ENCODE assay signal across 19 cellular contexts in genomic region chr3:132637590-132637989, GRCh38. TPM values are rescaled to one million over a fixed set of nuclear protein-coding genes. Genes with fewer than 3 reads are reported as not detected.
DNase-seq lines count a peak whose midpoint lies in the region; ATAC-seq and TF ChIP-seq lines count a peak whose summit lies in the region.
"Had no signal": no experiment of that assay in that cellular context is flagged by ENCODE, and none has a peak within 500 bp of the region (broad histone marks: within the 10 kb centered on the region; RNA-seq: fewer than 3 reads in every experiment).

No MANE protein-coding gene starts in this region.

- POLR2A ChIA-PET in OCI-LY7 (lab: Charles Lee): no interaction called here

- H3K36me3 ChIP-seq in skeletal muscle satellite cell (ENCODE audit: insufficient read depth, low read length) (peaks cover 2% of the 10 kb centered on the region), OCI-LY7 (ENCODE audit: insufficient read depth, low read length) (peaks cover 22% of the 10 kb centered on the region; the same call in 1 of the 2 replicates)

- no peak overlapping the region for H2AFZ ChIP-seq in OCI-LY7 (ENCODE audit: low read length)

- no peaks in the 10 kb centered on the region for H3K27me3 ChIP-seq in skeletal muscle satellite cell (ENCODE audit: control insufficient read depth, insufficient read depth, low read length)
- H3K27me3 ChIP-seq: cardiac muscle cell, upper lobe of right lung had no signal

- no peaks in the 10 kb centered on the region for H3K9me2 ChIP-seq in OCI-LY7 (ENCODE audit: insufficient read depth, low read length)

- no peak for ATAC-seq in GM21619 (IDR thresholded peaks at IDR 0.05; ENCODE audit: unreplicated experiment)
- ATAC-seq: naive thymus-derived CD8-positive, alpha-beta T cell; upper lobe of right lung had no signal

- no TSS peak for BruUV-seq in OCI-LY7 (replicated peaks; lab: Mats Ljungman, UMichigan)

- H3K9me3 ChIP-seq in skeletal muscle satellite cell (replicated peaks; ENCODE audit: low read length) (no peaks in the 10 kb centered on the region), OCI-LY7 (ENCODE audit: low read length) (no peaks in the 10 kb centered on the region)
- H3K9me3 ChIP-seq: upper lobe of right lung had no signal

- peak overlapping the region; percentile 9 for H3K9ac ChIP-seq in skeletal muscle satellite cell (ENCODE audit: low read depth, low read length)

- CTCF ChIA-PET in OCI-LY7 (lab: Charles Lee; ENCODE audit: unreplicated experiment): no interaction called here

- no peak for TF ChIP-seq CTCF in OCI-LY7 (conservative IDR thresholded peaks at IDR 0.05; ENCODE audit: low read length)

- H3K4me3 ChIP-seq in skeletal muscle satellite cell (ENCODE audit: low read length) (no peak overlapping the region), OCI-LY7 (ENCODE audit: low read depth, low read length, poor library complexity, severe bottlenecking) (no peak overlapping the region)
- H3K4me3 ChIP-seq: cardiac muscle cell, upper lobe of right lung had no signal

- intact Hi-C loops in OCI-LY7 (cut with micrococcal nuclease; ENCODE audit: unreplicated experiment): no loop called here

- no peaks in the 10 kb centered on the region for H3K79me2 ChIP-seq in OCI-LY7 (ENCODE audit: insufficient read depth, low read depth, low read length)

- H3K4me1 ChIP-seq in skeletal muscle satellite cell (ENCODE audit: control insufficient read depth, insufficient read depth, low read length) (peaks cover 10% of the 10 kb centered on the region), OCI-LY7 (ENCODE audit: insufficient read depth, low read length, poor library complexity, severe bottlenecking) (no peaks in the 10 kb centered on the region)
- H3K4me1 ChIP-seq: upper lobe of right lung had no signal

- no peaks in the 10 kb centered on the region for H4K20me1 ChIP-seq in OCI-LY7 (ENCODE audit: insufficient read depth, low read length)

- H3K4me2 ChIP-seq in skeletal muscle satellite cell (ENCODE audit: low read length): peak overlapping the region; percentile 4
- no peak overlapping the region for H3K4me2 ChIP-seq in OCI-LY7 (ENCODE audit: low read length)

- H3K27ac ChIP-seq in OCI-LY7 (ENCODE audit: low read depth, low read length, poor library complexity, severe bottlenecking): no peak overlapping the region
- H3K27ac ChIP-seq: cardiac muscle cell, HL-60, upper lobe of right lung had no signal

- peak; percentile 74 for DNase-seq in HCEC 1CT
- DNase-seq in amniotic epithelial cell (ENCODE audit: low read depth): peak; percentile 22
- peak; percentile 64 for DNase-seq in fibroblast of peridontal ligament (ENCODE audit: extremely low read depth)
- DNase-seq in SHP77 (lab: John Stamatoyannopoulos, UW): no peak
- DNase-seq in OCI-LY7 (ENCODE audit: low spot score): no peak
- no peak for DNase-seq in Kasumi-1 (lab: John Stamatoyannopoulos, UW)
- DNase-seq: activated CD4-positive, alpha-beta T cell treated with anti-CD3 and anti-CD28 coated beads for 48 hours; CD4-positive, CD25-positive, alpha-beta regulatory T cell; effector CD8-positive, alpha-beta T cell; KG1; naive thymus-derived CD8-positive, alpha-beta T cell; NCI-H1417 treated with DMSO at 0.1 percent for 48 hours; T-helper 9 cell; upper lobe of right lung had no signal

RNA-seq across cellular contexts. Expression of gene ACAD11, which starts 22.0 kb away (rescaled TPM):
- 24.2 and 29.7 TPM in 2 replicates for total RNA-seq in skeletal muscle satellite cell (2012; rRNA removed)
- 18.5 and 25.7 TPM in 2 replicates for total RNA-seq in OCI-LY7 (2014; rRNA removed; shearing (Covaris generic))
- 21.7 and 23.5 TPM in 2 replicates for total RNA-seq in OCI-LY7 (2022)

RNA-seq across cellular contexts. Expression of gene UBA5, which starts 22.5 kb away (rescaled TPM):
- 38.8 and 43.9 TPM in 2 replicates for total RNA-seq in skeletal muscle satellite cell (2012; rRNA removed)
- 47.5 and 60.8 TPM in 2 replicates for total RNA-seq in OCI-LY7 (2014; rRNA removed; shearing (Covaris generic))
- total RNA-seq in OCI-LY7 (2022): 44.6 and 45.2 TPM in 2 replicates

RNA-seq across cellular contexts. Expression of gene ACKR4, which starts 40.5 kb away (rescaled TPM):
- total RNA-seq in skeletal muscle satellite cell (2012; rRNA removed): 0.22 and 0.51 TPM in 2 replicates
- total RNA-seq in OCI-LY7 (2014; rRNA removed; shearing (Covaris generic)): 2.1 and 2.4 TPM in 2 replicates
- 2.5 and 3.8 TPM in 2 replicates for total RNA-seq in OCI-LY7 (2022)
- total RNA-seq: cardiac muscle cell, progenitor cell of endocrine pancreas had no signal

Comparison
In these comparisons a context has a peak if more than half of its experiments do, and no peak if none do; other contexts are left out.
1. DNase-seq: peak in HCEC 1CT (single experiment), amniotic epithelial cell (single experiment) and fibroblast of peridontal ligament (single experiment); none in SHP77 (0 of 2), OCI-LY7 (single experiment) and Kasumi-1 (0 of 2).